Comparison of ENCODE assay signal across 8 cellular contexts in genomic region chr15:93087825-93088199, GRCh38. TPM values are rescaled to one million over a fixed set of nuclear protein-coding genes. Genes with fewer than 3 reads are reported as not detected.
DNase-seq lines count a peak whose midpoint lies in the region; ATAC-seq and TF ChIP-seq lines count a peak whose summit lies in the region.

No MANE protein-coding gene starts in this region.

- H3K27me3 ChIP-seq in endodermal cell (ENCODE audit: control insufficient read depth, insufficient read depth, low read length, poor library complexity, severe bottlenecking): peaks cover 11% of the 10 kb centered on the region
- peaks cover 70 to 86% of the 10 kb centered on the region in 2 experiments for H3K27me3 ChIP-seq in mesenchymal stem cell (ENCODE audit: control insufficient read depth in 1 of 2, insufficient read depth in 1 of 2, low read length in 2 of 2)

- H4K8ac ChIP-seq in mesenchymal stem cell (ENCODE audit: low read length): no peak overlapping the region

- H3K36me3 ChIP-seq in endodermal cell (ENCODE audit: control insufficient read depth, insufficient read depth, low read length) (peaks cover 21% of the 10 kb centered on the region), mesenchymal stem cell (ENCODE audit: control insufficient read depth in 1 of 2, insufficient read depth in 2 of 2, low read depth in 1 of 2, low read length in 2 of 2) (no peaks in the 10 kb centered on the region)

- H3K23ac ChIP-seq in mesenchymal stem cell (ENCODE audit: low read length in 2 of 2): no peak overlapping the region

- no peaks in the 10 kb centered on the region for H3K79me1 ChIP-seq in mesenchymal stem cell (replicated peaks; ENCODE audit: low read length, poor library complexity, severe bottlenecking)

- ATAC-seq in HG02973 (IDR thresholded peaks at IDR 0.05; ENCODE audit: unreplicated experiment): peak; percentile 55
- peak; percentile 69 for ATAC-seq in activated CD8-positive, alpha-beta T cell treated with anti-CD3 and anti-CD28 coated beads, Interleukin-2, amount 10 ng/mL, durations not matched to agents 7 days and 5 days
- no peak for ATAC-seq in GM19397 (IDR thresholded peaks at IDR 0.05; ENCODE audit: unreplicated experiment)

- peak overlapping the region; percentile 66 for H3K4me3 Mint-ChIP-seq in activated CD8-positive, alpha-beta T cell treated with anti-CD3 and anti-CD28 coated beads, Interleukin-2, amount 10 ng/mL, durations not matched to agents 7 days and 5 days
- peak overlapping the region; percentile 74 for H3K4me3 Mint-ChIP-seq in endodermal cell

- no peak overlapping the region for H2AK5ac ChIP-seq in mesenchymal stem cell (ENCODE audit: low read length, severe bottlenecking)

- H3K27ac ChIP-seq in endodermal cell (ENCODE audit: low read depth, low read length) (no peak overlapping the region), mesenchymal stem cell (ENCODE audit: low read length, poor library complexity, severe bottlenecking) (no peak overlapping the region)

- H3K9me3 Mint-ChIP-seq in activated CD8-positive, alpha-beta T cell treated with anti-CD3 and anti-CD28 coated beads, Interleukin-2, amount 10 ng/mL, durations not matched to agents 7 days and 5 days (ENCODE audit: insufficient read depth): no peaks in the 10 kb centered on the region
- no peaks in the 10 kb centered on the region for H3K9me3 Mint-ChIP-seq in endodermal cell

- H2BK120ac ChIP-seq in mesenchymal stem cell (ENCODE audit: low read depth, low read length): no peak overlapping the region

- H3K9ac ChIP-seq in endodermal cell (ENCODE audit: extremely low read depth, low read length, poor library complexity, severe bottlenecking) (peak overlapping the region; percentile 19), mesenchymal stem cell (ENCODE audit: low read length) (peak overlapping the region; percentile 27)

- CTCF ChIA-PET in activated CD8-positive, alpha-beta T cell treated with anti-CD3 and anti-CD28 coated beads, Interleukin-2, amount 10 ng/mL, durations not matched to agents 7 days and 5 days (lab: Charles Lee): interaction anchor here (0.6 to 2.7 kb wide), 34 partner anchors 11 to 1038 kb away, joined by 3 to 33 read pairs (median 4); no protein-coding TSS in a partner anchor

- H3K4me2 ChIP-seq in mesenchymal stem cell (ENCODE audit: low read length, poor library complexity, severe bottlenecking): no peak overlapping the region

- no peaks in the 10 kb centered on the region for H3K9me3 ChIP-seq in endodermal cell (ENCODE audit: control insufficient read depth, low read length)
- H3K9me3 ChIP-seq in mesenchymal stem cell (ENCODE audit: control insufficient read depth, low read length): no peaks in the 10 kb centered on the region

- H2BK5ac ChIP-seq in mesenchymal stem cell (ENCODE audit: low read depth, low read length, poor library complexity, severe bottlenecking): no peak overlapping the region

- POLR2A ChIA-PET in activated CD8-positive, alpha-beta T cell treated with anti-CD3 and anti-CD28 coated beads, Interleukin-2, amount 10 ng/mL, durations not matched to agents 7 days and 5 days (lab: Charles Lee): interaction anchor here (0.7 kb wide), 1 partner anchor 16 kb away, joined by 3 read pairs; no protein-coding TSS in a partner anchor

- H3K27ac Mint-ChIP-seq in activated CD8-positive, alpha-beta T cell treated with anti-CD3 and anti-CD28 coated beads, Interleukin-2, amount 10 ng/mL, durations not matched to agents 7 days and 5 days: no peak overlapping the region
- peak overlapping the region; percentile 59 for H3K27ac Mint-ChIP-seq in endodermal cell

- peaks cover 16% of the 10 kb centered on the region for H3K4me1 Mint-ChIP-seq in activated CD8-positive, alpha-beta T cell treated with anti-CD3 and anti-CD28 coated beads, Interleukin-2, amount 10 ng/mL, durations not matched to agents 7 days and 5 days (ENCODE audit: low read depth)
- peaks cover 38% of the 10 kb centered on the region for H3K4me1 Mint-ChIP-seq in endodermal cell

- DNase-seq in NCI-H345 treated with DMSO at 0.1 percent for 48 hours (lab: John Stamatoyannopoulos, UW; ENCODE audit: unreplicated experiment) (peak; percentile 40), endodermal cell (peak; percentile 94), mesenchymal stem cell (peak; percentile 26)
- DNase-seq in activated CD8-positive, alpha-beta T cell treated with anti-CD3 and anti-CD28 coated beads, Interleukin-2, amount 10 ng/mL, durations not matched to agents 7 days and 5 days: peak; percentile 81
- peak; percentile 46 for DNase-seq in stimulated activated CD8-positive, alpha-beta memory T cell treated with anti-CD3 and anti-CD28 coated beads, Interleukin-15, amount 100 ng/mL, for 24 hours (ENCODE audit: low read depth)

- H2AFZ ChIP-seq in mesenchymal stem cell (ENCODE audit: low read depth, low read length): no peak overlapping the region

- H3K14ac ChIP-seq in mesenchymal stem cell (ENCODE audit: low read length in 2 of 2): no peak overlapping the region

- H2BK12ac ChIP-seq in mesenchymal stem cell (ENCODE audit: low read length in 2 of 2): no peak overlapping the region

- H3K36me3 Mint-ChIP-seq in activated CD8-positive, alpha-beta T cell treated with anti-CD3 and anti-CD28 coated beads, Interleukin-2, amount 10 ng/mL, durations not matched to agents 7 days and 5 days (ENCODE audit: low read depth): no peaks in the 10 kb centered on the region
- peaks cover 24% of the 10 kb centered on the region for H3K36me3 Mint-ChIP-seq in endodermal cell (ENCODE audit: low read depth)

- H4K91ac ChIP-seq in mesenchymal stem cell (ENCODE audit: low read length): no peak overlapping the region

- peaks cover 63% of the 10 kb centered on the region for H3K27me3 Mint-ChIP-seq in activated CD8-positive, alpha-beta T cell treated with anti-CD3 and anti-CD28 coated beads, Interleukin-2, amount 10 ng/mL, durations not matched to agents 7 days and 5 days (ENCODE audit: low read depth)
- peaks cover 42% of the 10 kb centered on the region for H3K27me3 Mint-ChIP-seq in endodermal cell (ENCODE audit: insufficient read depth)

- H3K4ac ChIP-seq in mesenchymal stem cell (ENCODE audit: low read depth in 1 of 2, low read length in 2 of 2): no peak overlapping the region

- TF ChIP-seq CTCF in GM12872 (IDR thresholded peaks at IDR 0.05; ENCODE audit: insufficient read depth, low read depth, low read length) (peak; percentile 93), endodermal cell (conservative IDR thresholded peaks at IDR 0.05) (peak; percentile 97)

- no peak overlapping the region for H2BK15ac ChIP-seq in mesenchymal stem cell (ENCODE audit: low read depth, poor library complexity, severe bottlenecking)

- WGBS in endodermal cell (ENCODE audit: insufficient coverage in 1 of 2, insufficient read length in 1 of 2), 2 experiments: 3% methylated on average over 5 to 14 of the region's 14 CpGs
- WGBS in mesenchymal stem cell: 2% methylated on average over 14 of the region's 14 CpGs

- peaks cover 10% of the 10 kb centered on the region for H3K4me1 ChIP-seq in endodermal cell (ENCODE audit: control insufficient read depth, insufficient read depth, low read length)
- peaks cover 13% of the 10 kb centered on the region for H3K4me1 ChIP-seq in mesenchymal stem cell (ENCODE audit: control insufficient read depth, insufficient read depth, low read depth, low read length)

- H3K18ac ChIP-seq in mesenchymal stem cell (ENCODE audit: low read depth in 1 of 2, low read length in 2 of 2): no peak overlapping the region

- peak overlapping the region; percentile 89 for H3K4me3 ChIP-seq in endodermal cell (ENCODE audit: low read length)
- H3K4me3 ChIP-seq in mesenchymal stem cell (ENCODE audit: insufficient read depth in 1 of 2, low read depth in 1 of 2, low read length in 2 of 2): peak overlapping the region in 1 of 2 experiments; percentile 76

RNA-seq across cellular contexts. Expression of gene RGMA, which starts 1.2 kb away (rescaled TPM):
- total RNA-seq in activated CD8-positive, alpha-beta T cell treated with anti-CD3 and anti-CD28 coated beads, Interleukin-2, amount 10 ng/mL, durations not matched to agents 7 days and 5 days: not detected
- total RNA-seq in endodermal cell: 10 to 100 TPM; 37.7 to 67.1 TPM
- 64.3 TPM for polyA plus RNA-seq in endodermal cell (2013, experiment 1 of 2)
- polyA plus RNA-seq in endodermal cell (2013, experiment 2 of 2): 48.1 TPM
- 0.08 TPM for polyA plus RNA-seq in mesenchymal stem cell (2013, experiment 1 of 2)
- polyA plus RNA-seq in mesenchymal stem cell (2013, experiment 2 of 2): 0.07 TPM

Comparison
In these comparisons a context has a peak if more than half of its experiments do, and no peak if none do; other contexts are left out.
1. DNase-seq: peak in every context shown above with its lines; median percentile 94 in endodermal cell; 81 in activated CD8-positive, alpha-beta T cell treated with anti-CD3 and anti-CD28 coated beads, Interleukin-2, amount 10 ng/mL, durations not matched to agents 7 days and 5 days; 46 in stimulated activated CD8-positive, alpha-beta memory T cell treated with anti-CD3 and anti-CD28 coated beads, Interleukin-15, amount 100 ng/mL, for 24 hours; 40 in NCI-H345 treated with DMSO at 0.1 percent for 48 hours; 26 in mesenchymal stem cell.
2. RNA of gene RGMA, which starts 1.2 kb away (total RNA-seq): 37.7 to 67.1 TPM in endodermal cell; not detected in activated CD8-positive, alpha-beta T cell treated with anti-CD3 and anti-CD28 coated beads, Interleukin-2, amount 10 ng/mL, durations not matched to agents 7 days and 5 days; every median in the first group is over 10 times any median in the second.